9 cellular contexts compared by ENCODE assay signal in genomic region chr5:157342822-157343402, GRCh38.
DNase-seq lines count a peak whose midpoint lies in the region; ATAC-seq, FAIRE-seq and TF ChIP-seq lines count a peak whose summit lies in the region.
"Had no signal": no experiment of that assay in that cellular context is flagged by ENCODE, and none has a peak within 500 bp of the region (broad histone marks: within the 10 kb centered on the region; RNA-seq: fewer than 3 reads in every experiment).

No MANE protein-coding gene starts in this region.

- H3K27ac ChIP-seq in naive thymus-derived CD4-positive, alpha-beta T cell (ENCODE audit: low read depth, low read length) = no peak overlapping the region

- CTCF ChIA-PET in AG04449 (lab: Yijun Ruan, JAX) = interaction anchor here (0.6 to 9.8 kb wide), 18 partner anchors 8 to 403 kb away, joined by 3 to 140 read pairs (median 4); partner anchors contain the start of genes LSM11 and THG1L
- CTCF ChIA-PET in naive thymus-derived CD4-positive, alpha-beta T cell (lab: Charles Lee) = interaction anchor here (1.8 to 3.5 kb wide), 2 partner anchors 14 to 401 kb away, joined by 9 to 22 read pairs; partner anchors contain the start of gene LSM11

- H3K36me3 Mint-ChIP-seq in naive thymus-derived CD4-positive, alpha-beta T cell = peaks cover 24 to 74% (median 45%) of the 10 kb centered on the region in 5 donors

- TF ChIP-seq POLR2A in GM12891 (IDR thresholded peaks at IDR 0.05; ENCODE audit: low read depth, low read length) = no peak

- H3K4me3 ChIP-seq in AG04449 (ENCODE audit: low read depth, low read length) = no peak overlapping the region
- no peak overlapping the region for H3K4me3 ChIP-seq in naive thymus-derived CD4-positive, alpha-beta T cell (ENCODE audit: low read length)
- H3K4me3 ChIP-seq: HAP-1 had no signal

- no peaks in the 10 kb centered on the region for H3K9me3 ChIP-seq in naive thymus-derived CD4-positive, alpha-beta T cell (ENCODE audit: control insufficient read depth in 2 of 3, low read length in 3 of 3)
- H3K9me3 ChIP-seq: HAP-1 had no signal

- H3K4me1 Mint-ChIP-seq in naive thymus-derived CD4-positive, alpha-beta T cell = peaks cover 5 to 23% (median 15%) of the 10 kb centered on the region in 7 donors

- peak; percentile 65 for ATAC-seq in naive thymus-derived CD4-positive, alpha-beta T cell
- ATAC-seq in GM18867 (IDR thresholded peaks at IDR 0.05; ENCODE audit: unreplicated experiment) (no peak), GM21737 (IDR thresholded peaks at IDR 0.05; ENCODE audit: unreplicated experiment) (no peak)

- DNase-seq in AG04449 (ENCODE audit: low read depth, low spot score) (no peak), GM12891 (ENCODE audit: insufficient read length, low spot score) (peak; percentile 31), SK-MEL-5 (ENCODE audit: low read depth, low spot score) (peak; percentile 63), cerebellar cortex (ENCODE audit: low spot score) (peak; percentile 10), kidney glomerular epithelial cell (lab: John Stamatoyannopoulos, UW) (no peak)
- DNase-seq in naive thymus-derived CD4-positive, alpha-beta T cell = peak in 3 of 9 donors; percentile 13 to 49 (median 19)

- H3K27me3 ChIP-seq in naive thymus-derived CD4-positive, alpha-beta T cell (ENCODE audit: control insufficient read depth in 2 of 2, insufficient read depth in 2 of 2, low read length in 2 of 2) = no peaks in the 10 kb centered on the region

- H3K4me1 ChIP-seq in naive thymus-derived CD4-positive, alpha-beta T cell (ENCODE audit: control insufficient read depth in 2 of 2, insufficient read depth in 2 of 2, low read length in 2 of 2) = no peaks in the 10 kb centered on the region
- H3K4me1 ChIP-seq: HAP-1 had no signal

- no peaks in the 10 kb centered on the region for H3K9me3 Mint-ChIP-seq in naive thymus-derived CD4-positive, alpha-beta T cell

- H3K27ac Mint-ChIP-seq in naive thymus-derived CD4-positive, alpha-beta T cell = peak overlapping the region in 4 of 9 donors; percentile 19 to 39 (median 24)

- H3K36me3 ChIP-seq in naive thymus-derived CD4-positive, alpha-beta T cell (ENCODE audit: control insufficient read depth in 2 of 3, insufficient read depth in 3 of 3, low read length in 3 of 3) = peaks cover 22 to 100% (median 42%) of the 10 kb centered on the region in 3 experiments
- H3K36me3 ChIP-seq: HAP-1 had no signal

- no peak overlapping the region for H3K4me3 Mint-ChIP-seq in naive thymus-derived CD4-positive, alpha-beta T cell

- peak; percentile 58 for TF ChIP-seq CTCF in AG04449 (IDR thresholded peaks at IDR 0.05; ENCODE audit: insufficient read depth, low read length, missing control alignments)

- intact Hi-C loops in naive thymus-derived CD4-positive, alpha-beta T cell (cut with micrococcal nuclease) = loop anchor here (1.0 to 5.0 kb wide), 4 partner anchors 15 to 400 kb away; partner anchors contain the start of gene LSM11 (in 2 of the 2)

- H3K27me3 Mint-ChIP-seq in naive thymus-derived CD4-positive, alpha-beta T cell = no peaks in the 10 kb centered on the region

- peak; percentile 63 for FAIRE-seq in GM12891 (lab: Jason Lieb, UNC)

- in situ Hi-C loops in SK-MEL-5 (cut with HindIII; ENCODE audit: low pct_unique_long_range_greater_than_20kb, low sequenced_read_pairs) = no loop called here

- POLR2A ChIA-PET in AG04449 (lab: Yijun Ruan, JAX) = interaction anchor here (0.5 kb wide), 1 partner anchor 27 kb away, joined by 3 read pairs; no protein-coding TSS in a partner anchor
- POLR2A ChIA-PET in naive thymus-derived CD4-positive, alpha-beta T cell (lab: Charles Lee) = no interaction called here

TF ChIP-seq in GM12891, 5 proteins besides CTCF, POLR2A, EP300 and RAD21:
- no peak for TF ChIP-seq POU2F2 (IDR thresholded peaks at IDR 0.05; ENCODE audit: low read depth, low read length)
- no peak for TF ChIP-seq TAF1 (IDR thresholded peaks at IDR 0.05; ENCODE audit: low read depth, low read length)
- TF ChIP-seq POLR2AphosphoS5 (IDR thresholded peaks at IDR 0.05; ENCODE audit: low read depth, low read length) = no peak
- TF ChIP-seq SPI1 (IDR thresholded peaks at IDR 0.05; ENCODE audit: low read depth, low read length) = no peak
- no peak for TF ChIP-seq PAX5 (IDR thresholded peaks at IDR 0.05; ENCODE audit: insufficient read depth, low read length, severe bottlenecking)
TF ChIP-seq in GM12891: peak in this region for 0.

Comparison
In these comparisons a context has a peak if more than half of its experiments do, and no peak if none do; other contexts are left out.
1. DNase-seq: peak in GM12891 (single experiment), SK-MEL-5 (single experiment) and cerebellar cortex (single experiment); none in AG04449 (single experiment) and kidney glomerular epithelial cell (single experiment).